Comparison of ENCODE assay signal across 14 cellular contexts in the genomic region with DNA sequence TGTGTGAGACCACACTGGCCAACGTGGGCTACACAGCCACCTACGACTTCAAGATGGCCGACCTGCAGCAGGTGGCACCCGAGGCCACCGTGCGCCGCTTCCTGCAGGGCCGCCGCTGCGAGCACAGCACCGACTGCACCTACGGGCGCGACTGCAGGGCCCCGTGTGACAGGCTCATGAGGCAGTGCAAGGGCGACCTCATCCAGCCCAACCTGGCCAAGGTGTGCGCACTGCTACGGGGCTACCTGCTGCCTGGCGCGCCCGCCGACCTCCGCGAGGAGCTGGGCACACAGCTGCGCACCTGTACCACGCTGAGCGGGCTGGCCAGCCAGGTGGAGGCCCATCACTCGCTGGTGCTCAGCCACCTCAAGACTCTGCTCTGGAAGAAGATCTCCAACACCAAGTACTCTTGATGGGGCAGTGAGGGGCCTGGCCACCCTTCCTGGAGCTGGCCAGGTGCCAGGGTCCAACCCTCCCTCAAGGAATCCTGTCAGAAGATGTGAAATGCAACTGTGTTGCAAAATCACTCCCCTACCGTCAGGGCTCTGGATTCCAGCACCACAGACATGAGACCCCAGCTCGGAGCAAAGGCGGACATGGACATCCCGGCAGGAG. TPM values are rescaled to one million over a fixed set of nuclear protein-coding genes. Genes with fewer than 3 reads are reported as not detected.
DNase-seq lines count a peak whose midpoint lies in the region; ATAC-seq and TF ChIP-seq lines count a peak whose summit lies in the region.
"Had no signal": no experiment of that assay in that cellular context is flagged by ENCODE, and none has a peak within 500 bp of the region (broad histone marks: within the 10 kb centered on the region; RNA-seq: fewer than 3 reads in every experiment).

No MANE protein-coding gene starts in this region.

- H3K4me1 ChIP-seq in Caco-2, result peaks cover 17% of the 10 kb centered on the region

- H3K4me3 Mint-ChIP-seq in Caco-2 (ENCODE audit: unreplicated experiment), result no peak overlapping the region
- H3K4me3 Mint-ChIP-seq: activated CD4-positive, alpha-beta memory T cell treated with anti-CD3 and anti-CD28 coated beads for 36 hours; naive thymus-derived CD8-positive, alpha-beta T cell had no signal

- no peaks in the 10 kb centered on the region for H3K27me3 Mint-ChIP-seq in Caco-2 (ENCODE audit: insufficient read depth, unreplicated experiment)
- H3K27me3 Mint-ChIP-seq: activated CD4-positive, alpha-beta memory T cell treated with anti-CD3 and anti-CD28 coated beads for 36 hours; naive thymus-derived CD8-positive, alpha-beta T cell had no signal

- TF ChIP-seq POLR2A in GM19193 (IDR thresholded peaks at IDR 0.05; ENCODE audit: extremely low read depth, insufficient read depth, insufficient read length), result peak; percentile 46

- POLR2A ChIA-PET in Caco-2 (lab: Charles Lee), result no interaction called here

- no peak for TF ChIP-seq CTCF in Caco-2 (IDR thresholded peaks at IDR 0.05; ENCODE audit: insufficient read depth in 1 of 2, low read depth in 1 of 2, low read length in 1 of 2, severe bottlenecking in 1 of 2, unreplicated experiment in 1 of 2)

- CTCF ChIA-PET in Caco-2 (lab: Charles Lee), result interaction anchor here (0.5 kb wide), 1 partner anchor 13 kb away, joined by 3 read pairs; no protein-coding TSS in a partner anchor

- H3K9me3 Mint-ChIP-seq in Caco-2 (ENCODE audit: unreplicated experiment), result no peaks in the 10 kb centered on the region
- H3K9me3 Mint-ChIP-seq: activated CD4-positive, alpha-beta memory T cell treated with anti-CD3 and anti-CD28 coated beads for 36 hours; naive thymus-derived CD8-positive, alpha-beta T cell had no signal

- H3K4me3 ChIP-seq in Caco-2 (ENCODE audit: low read depth, low read length), result no peak overlapping the region
- H3K4me3 ChIP-seq: heart right ventricle had no signal

- no peak for DNase-seq in Caco-2
- DNase-seq in cerebellar cortex (ENCODE audit: low spot score), result peak; percentile 63
- no peak for DNase-seq in Right ventricle myocardium superior
- DNase-seq in AG08396 (ENCODE audit: low spot score), result no peak
- DNase-seq in islet precursor cell, result no peak
- DNase-seq: activated CD4-positive, alpha-beta memory T cell treated with anti-CD3 and anti-CD28 coated beads for 36 hours; activated naive CD4-positive, alpha-beta T cell; heart right ventricle; naive thymus-derived CD8-positive, alpha-beta T cell; NCI-H1417; T-helper 9 cell had no signal

- H3K36me3 ChIP-seq in Caco-2 (ENCODE audit: control insufficient read depth, insufficient read depth, low read length), result peaks cover 17% of the 10 kb centered on the region

- peaks cover 92% of the 10 kb centered on the region for H3K36me3 Mint-ChIP-seq in Caco-2 (ENCODE audit: insufficient read depth, unreplicated experiment)

- peaks cover 10% of the 10 kb centered on the region for H3K4me1 Mint-ChIP-seq in Caco-2 (ENCODE audit: low read depth, unreplicated experiment)

- no peaks in the 10 kb centered on the region for H3K27me3 ChIP-seq in Caco-2 (replicated peaks; ENCODE audit: control insufficient read depth, insufficient read depth, low read length)
- H3K27me3 ChIP-seq: heart right ventricle had no signal

- BruUV-seq in Caco-2 (replicated peaks; lab: Mats Ljungman, UMichigan), result TSS peak; percentile 25

- intact Hi-C loops in Caco-2 (cut with micrococcal nuclease; ENCODE audit: unreplicated experiment) (no loop called here), Right ventricle myocardium superior (cut with DNase I) (no loop called here)

- H3K27ac Mint-ChIP-seq in Caco-2 (ENCODE audit: unreplicated experiment), result peak overlapping the region; percentile 50
- H3K27ac Mint-ChIP-seq: activated CD4-positive, alpha-beta memory T cell treated with anti-CD3 and anti-CD28 coated beads for 36 hours had no signal

- ATAC-seq in Right ventricle myocardium superior (ENCODE audit: poor library complexity), result no peak
- ATAC-seq: heart right ventricle; left lobe of liver; naive thymus-derived CD8-positive, alpha-beta T cell had no signal

- no peaks in the 10 kb centered on the region for H3K9me3 ChIP-seq in Caco-2
- H3K9me3 ChIP-seq: heart right ventricle had no signal

RNA-seq across cellular contexts. Expression of a gene that starts 11.1 kb away (rescaled TPM):
- total RNA-seq in Caco-2 (2022) (40.4 and 40.6 TPM in 2 replicates), Right ventricle myocardium superior (15.1 TPM)
- total RNA-seq: activated CD4-positive, alpha-beta memory T cell treated with anti-CD3 and anti-CD28 coated beads for 36 hours had no signal

RNA-seq across cellular contexts. Expression of a gene that starts 19.3 kb away (rescaled TPM):
- total RNA-seq in Caco-2 (2022) (not detected in 2 replicates), Right ventricle myocardium superior (7.7 TPM)

RNA-seq across cellular contexts. Expression of a gene that starts 24.9 kb away (rescaled TPM):
- total RNA-seq in Caco-2 (2022) (not detected in 2 replicates), Right ventricle myocardium superior (13.0 TPM)
- total RNA-seq: activated CD4-positive, alpha-beta memory T cell treated with anti-CD3 and anti-CD28 coated beads for 36 hours; left lobe of liver; naive thymus-derived CD8-positive, alpha-beta T cell had no signal

RNA-seq across cellular contexts. Expression of a gene that starts 34.6 kb away (rescaled TPM):
- total RNA-seq in Caco-2 (2022) (not detected in 2 replicates), Right ventricle myocardium superior (not detected)
- total RNA-seq: activated CD4-positive, alpha-beta memory T cell treated with anti-CD3 and anti-CD28 coated beads for 36 hours; cardiac septum; heart right ventricle; left lobe of liver had no signal

RNA-seq across cellular contexts. Expression of a gene that starts 36.2 kb away (rescaled TPM):
- total RNA-seq in Caco-2 (2022) (68.7 and 77.1 TPM in 2 replicates), Right ventricle myocardium superior (48.6 TPM)

Comparison
In these comparisons a context has a peak if more than half of its experiments do, and no peak if none do; other contexts are left out.
1. RNA of a gene that starts 24.9 kb away (total RNA-seq): 13.0 TPM in Right ventricle myocardium superior (single experiment); not detected in Caco-2; every median in the first group is over 10 times any median in the second.